In the genomic region with DNA sequence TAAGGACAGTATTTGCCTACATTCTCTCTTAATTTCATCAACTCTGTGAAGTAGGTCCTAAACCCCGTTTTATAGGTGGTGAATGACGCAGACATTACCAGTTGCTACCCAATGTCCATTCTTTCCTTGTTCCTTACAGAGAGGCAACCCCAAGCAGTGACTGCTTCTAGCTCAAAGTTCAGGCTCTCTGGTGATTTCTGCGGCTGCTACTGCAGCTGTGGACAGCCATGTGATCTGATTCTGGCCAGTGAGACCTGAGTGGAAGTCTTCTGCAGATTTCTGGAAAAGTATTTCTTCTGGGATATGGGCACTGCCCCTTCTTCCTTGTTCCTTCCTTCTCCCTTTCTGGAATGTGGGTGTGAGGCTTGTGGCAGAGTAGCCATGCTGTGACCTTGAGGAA, we compare ENCODE assay signal across 11 cellular contexts.
DNase-seq lines count a peak whose midpoint lies in the region; ATAC-seq, FAIRE-seq and TF ChIP-seq lines count a peak whose summit lies in the region.
"Had no signal": no experiment of that assay in that cellular context is flagged by ENCODE, and none has a peak within 500 bp of the region (broad histone marks: within the 10 kb centered on the region; RNA-seq: fewer than 3 reads in every experiment).

No MANE protein-coding gene starts in this region.

- H3K27ac ChIP-seq in right atrium auricular region, result peak overlapping the region; percentile 62 to 64
- H3K27ac ChIP-seq in breast epithelium, result peak overlapping the region; percentile 82 to 88
- peak overlapping the region; percentile 65 for H3K27ac ChIP-seq in muscle layer of duodenum (ENCODE audit: low read length)
- peak overlapping the region; percentile 34 to 98 for H3K27ac ChIP-seq in aorta (ENCODE audit: low read depth in 1 of 2, low read length in 2 of 2)
- no peak overlapping the region for H3K27ac ChIP-seq in SJCRH30

- H3K4me3 ChIP-seq in right atrium auricular region, result no peak overlapping the region
- no peak overlapping the region for H3K4me3 ChIP-seq in breast epithelium
- no peak overlapping the region for H3K4me3 ChIP-seq in muscle layer of duodenum (ENCODE audit: low read depth in 1 of 2, low read length in 2 of 2)
- H3K4me3 ChIP-seq in aorta (ENCODE audit: low read length in 2 of 2), result no peak overlapping the region
- no peak overlapping the region for H3K4me3 ChIP-seq in SJCRH30
- H3K4me3 ChIP-seq: BLaER1 treated with 17β-estradiol and CSF1 and Interleukin-3, amounts not matched to agents 10 nM and 100 nM had no signal

- no peak for TF ChIP-seq CTCF in right atrium auricular region (IDR thresholded peaks at IDR 0.05)
- no peak for TF ChIP-seq CTCF in breast epithelium (IDR thresholded peaks at IDR 0.05)

- H3K4me1 ChIP-seq in right atrium auricular region, result peaks cover 0 to 34% of the 10 kb centered on the region in 2 donors
- peaks cover 13 to 26% of the 10 kb centered on the region in 2 donors for H3K4me1 ChIP-seq in breast epithelium
- H3K4me1 ChIP-seq in muscle layer of duodenum (ENCODE audit: control insufficient read depth in 1 of 2, insufficient read depth in 2 of 2, low read length in 2 of 2), result peaks cover 31 to 42% of the 10 kb centered on the region in 2 donors
- H3K4me1 ChIP-seq in aorta (ENCODE audit: control insufficient read depth in 1 of 2, insufficient read depth in 2 of 2, low read length in 2 of 2), result peaks cover 0 to 2% of the 10 kb centered on the region in 2 donors
- H3K4me1 ChIP-seq in SJCRH30, result no peaks in the 10 kb centered on the region; the same call in 1 of the 2 replicates

- intact Hi-C loops in Right ventricle myocardium superior (cut with DNase I), result no loop called here
- intact Hi-C loops in breast epithelium (cut with DNase I; ENCODE audit: low total_unique reads), result no loop called here
- intact Hi-C loops in aorta (cut with DNase I), result loop anchor here in 1 of 2 donors (5.0 kb wide), 1 partner anchor 42 kb away; no protein-coding TSS in a partner anchor

- H3K27me3 ChIP-seq in right atrium auricular region (no peaks in the 10 kb centered on the region), breast epithelium (no peaks in the 10 kb centered on the region), muscle layer of duodenum (ENCODE audit: low read depth, low read length) (no peaks in the 10 kb centered on the region), aorta (ENCODE audit: control insufficient read depth in 1 of 2, insufficient read depth in 2 of 2, low read length in 1 of 2) (no peaks in the 10 kb centered on the region), SJCRH30 (no peaks in the 10 kb centered on the region)
- H3K27me3 ChIP-seq: BLaER1 treated with 17β-estradiol and CSF1 and Interleukin-3, amounts not matched to agents 10 nM and 100 nM had no signal

- no peak for FAIRE-seq in GM12892 (lab: Jason Lieb, UNC)

- DNase-seq in right atrium auricular region (ENCODE audit: low spot score), result no peak
- DNase-seq in Right ventricle myocardium superior, result no peak
- no peak for DNase-seq in breast epithelium (ENCODE audit: low spot score in 2 of 2)
- DNase-seq in aorta, result no peak
- DNase-seq in DMS53 treated with DMSO at 0.1 percent for 48 hours (lab: John Stamatoyannopoulos, UW; ENCODE audit: unreplicated experiment), result no peak
- no peak for DNase-seq in GM12892 (ENCODE audit: insufficient read length)
- no peak for DNase-seq in SJCRH30
- DNase-seq: NCI-H187; stimulated activated naive CD4-positive, alpha-beta T cell treated with Interleukin-2 at 50 U/mL for 16 hours had no signal

- no peak for TF ChIP-seq POLR2A in breast epithelium (IDR thresholded peaks at IDR 0.05)
- no peak for TF ChIP-seq POLR2A in GM12892 (IDR thresholded peaks at IDR 0.05; ENCODE audit: low read depth, low read length)

- WGBS in aorta, 2 donors, result 77 to 78% methylated on average over 3 of the region's 3 CpGs

- no peak for ATAC-seq in Right ventricle myocardium superior (ENCODE audit: poor library complexity)
- no peak for ATAC-seq in aorta (ENCODE audit: low FRiP score)

- H3K36me3 ChIP-seq in right atrium auricular region (no peaks in the 10 kb centered on the region), breast epithelium (no peaks in the 10 kb centered on the region), muscle layer of duodenum (ENCODE audit: control insufficient read depth in 1 of 2, insufficient read depth in 2 of 2, low read length in 2 of 2) (no peaks in the 10 kb centered on the region), aorta (ENCODE audit: control insufficient read depth in 1 of 2, insufficient read depth in 2 of 2, low read length in 1 of 2) (no peaks in the 10 kb centered on the region), SJCRH30 (no peaks in the 10 kb centered on the region)
- H3K36me3 ChIP-seq: BLaER1 treated with 17β-estradiol and CSF1 and Interleukin-3, amounts not matched to agents 10 nM and 100 nM had no signal

- H3K9me3 ChIP-seq in right atrium auricular region (no peaks in the 10 kb centered on the region), breast epithelium (no peaks in the 10 kb centered on the region), muscle layer of duodenum (ENCODE audit: control insufficient read depth in 1 of 2, low read length in 2 of 2) (no peaks in the 10 kb centered on the region), aorta (ENCODE audit: control insufficient read depth, low read length) (no peaks in the 10 kb centered on the region), SJCRH30 (replicated peaks) (no peaks in the 10 kb centered on the region)
- H3K9me3 ChIP-seq: BLaER1 treated with 17β-estradiol and CSF1 and Interleukin-3, amounts not matched to agents 10 nM and 100 nM had no signal
